ENCODE assay signal across 24 cellular contexts in the genomic region with DNA sequence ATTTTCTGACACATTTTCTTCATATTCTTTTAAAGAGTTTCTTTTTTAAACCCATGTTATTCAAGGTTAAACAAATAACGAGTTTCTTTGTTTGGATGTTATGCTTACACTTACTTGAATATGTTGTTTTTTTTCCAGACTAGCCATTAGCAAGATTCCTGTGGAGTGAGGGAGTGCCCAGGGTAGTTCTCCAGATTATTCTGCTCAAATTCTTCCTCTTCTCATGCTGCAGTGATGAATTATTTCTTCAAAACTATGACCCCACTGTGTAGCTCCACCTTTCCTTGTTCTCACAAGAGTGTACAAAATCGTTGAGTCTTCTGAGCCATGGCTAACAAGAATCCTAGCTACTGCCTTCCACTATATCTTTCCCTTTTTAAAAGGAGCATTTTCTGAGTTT.
"Had no signal": no experiment of that assay in that cellular context is flagged by ENCODE, and none has a peak within 500 bp of the region (broad histone marks: within the 10 kb centered on the region; RNA-seq: fewer than 3 reads in every experiment).

No MANE protein-coding gene starts in this region.

- FAIRE-seq: colon, islet of Langerhans, keratinocyte had no signal

- H3K4me1 Mint-ChIP-seq: mesothelial cell of epicardium had no signal

- DNase-seq: dermis blood vessel endothelial cell; dorsolateral prefrontal cortex; effector CD4-positive, alpha-beta T cell; effector memory CD4-positive, alpha-beta T cell; erythroblast; esophagus squamous epithelium; foreskin fibroblast; foreskin melanocyte; gastrocnemius medialis; glutamatergic neuron; head of caudate nucleus; heart right ventricle; hippocampal formation; left cardiac atrium; left lung; left ventricle myocardium superior; lower lobe of right lung; mesenchymal stem cell; mucosa of descending colon had no signal

- ATAC-seq: esophagus mucosa, gastrocnemius medialis, heart right ventricle, left cardiac atrium, left lung, left ventricle myocardium superior, lower lobe of right lung, mucosa of descending colon had no signal

- H3K4me3 Mint-ChIP-seq: mesothelial cell of epicardium had no signal

- H3K27ac Mint-ChIP-seq: mesothelial cell of epicardium had no signal
